Comparison of ENCODE assay signal across 22 cellular contexts in the genomic region with DNA sequence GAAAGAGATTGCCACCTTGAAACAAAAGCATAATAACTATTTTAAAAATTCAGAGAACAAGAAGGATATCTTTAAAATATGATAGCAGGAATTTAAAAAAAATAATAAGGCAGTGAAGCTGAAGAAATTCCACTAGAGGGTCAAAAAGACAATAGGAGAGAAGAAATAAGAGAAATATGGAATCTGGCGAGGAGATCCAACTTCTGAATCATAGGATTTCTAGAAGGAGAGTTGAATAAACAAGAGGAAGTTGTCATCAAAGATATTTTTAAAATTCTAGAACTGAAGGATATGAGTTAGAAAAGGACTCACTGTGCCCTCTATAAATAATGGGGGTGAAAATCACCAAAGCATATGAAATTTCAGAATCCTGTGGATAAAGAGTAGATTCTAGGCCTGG. TPM values are rescaled to one million over a fixed set of nuclear protein-coding genes. Genes with fewer than 3 reads are reported as not detected.
"Had no signal": no experiment of that assay in that cellular context is flagged by ENCODE, and none has a peak within 500 bp of the region (broad histone marks: within the 10 kb centered on the region; RNA-seq: fewer than 3 reads in every experiment).

No MANE protein-coding gene starts in this region.

- DNase-seq: activated CD4-positive, alpha-beta T cell treated with anti-CD3 and anti-CD28 coated beads, Interleukin-2, amount 10 ng/mL, durations not matched to agents 24 days and 14 days; activated CD4-positive, CD25-positive, alpha-beta regulatory T cell; activated CD8-positive, alpha-beta memory T cell treated with anti-CD3 and anti-CD28 coated beads for 24 hours; activated CD8-positive, alpha-beta memory T cell treated with anti-CD3 and anti-CD28 coated beads, Interleukin-2, amount 50 U/mL, for 48 hours; amniotic stem cell; foreskin keratinocyte; left ventricle myocardium inferior; mammary epithelial cell; nephron progenitor cell; nucleus accumbens; SK-N-SH; stimulated activated CD4-positive, alpha-beta T cell treated with anti-CD3 and anti-CD28 coated beads, Interleukin-12 subunit alpha, Interleukin-12 subunit beta, amount 100 ng/mL, for 4 hours; stimulated activated CD4-positive, alpha-beta T cell treated with anti-CD3 and anti-CD28 coated beads, Interleukin-1b, Interleukin-23, amount 100 ng/mL, for 48 hours; T-helper 1 cell; T1000; testis had no signal

- FAIRE-seq: colon had no signal

- H3K4me3 ChIP-seq: cardiac muscle cell, esophagus muscularis mucosa, left ventricle myocardium inferior, testis had no signal

- H3K27me3 ChIP-seq: cardiac muscle cell, esophagus muscularis mucosa, foreskin keratinocyte, testis had no signal

- H3K9me3 ChIP-seq: esophagus muscularis mucosa, left ventricle myocardium inferior, SK-N-SH, testis had no signal

- H3K4me1 ChIP-seq: esophagus muscularis mucosa, foreskin keratinocyte, left ventricle myocardium inferior, testis had no signal

- H3K27ac ChIP-seq: cardiac muscle cell, esophagus muscularis mucosa, foreskin keratinocyte, left ventricle myocardium inferior had no signal

- H3K4me2 ChIP-seq: SK-N-SH had no signal

- H3K9ac ChIP-seq: SK-N-SH had no signal

RNA-seq across cellular contexts. Expression of a gene that starts 26.8 kb away (rescaled TPM):
- total RNA-seq: activated CD4-positive, alpha-beta T cell treated with anti-CD3 and anti-CD28 coated beads, Interleukin-2, amount 10 ng/mL, durations not matched to agents 24 days and 14 days; cardiac muscle cell; esophagus muscularis mucosa; foreskin keratinocyte; kidney epithelial cell; left ventricle myocardium inferior; mammary epithelial cell; myocyte; posterior vena cava had no signal
- polyA plus RNA-seq: cardiac muscle cell, foreskin keratinocyte, mammary epithelial cell, SK-N-SH had no signal
